Comparison of ENCODE assay signal across 1 cellular context in genomic region chr19:4638828-4639530, GRCh38.
A peak's percentile ranks its signal among the peaks of the same experiment; 100 is the strongest.
TF ChIP-seq lines count a peak whose summit lies in the region.

TNFAIP8L1 (plus strand) TSS chr19:4639516; CDS start chr19:4651870, 12,354 bp downstream.

TF ChIP-seq in GM12878, 131 proteins besides CTCF, POLR2A, EP300 and RAD21 (continued from another document):
- TF ChIP-seq SKIL (IDR thresholded peaks at IDR 0.05; ENCODE audit: low read depth, poor library complexity, severe bottlenecking) (peak; percentile 57), MAX (IDR thresholded peaks at IDR 0.05; ENCODE audit: low read depth, low read length) (peak; percentile 63; the same call in 1 of the 2 replicates), NKRF (conservative IDR thresholded peaks at IDR 0.05) (peak; percentile 76), ZNF274 (IDR thresholded peaks at IDR 0.05; ENCODE audit: insufficient read depth, insufficient read length) (no peak), IKZF1 (conservative IDR thresholded peaks at IDR 0.05) (peak; percentile 83), ATF7 (IDR thresholded peaks at IDR 0.05; ENCODE audit: low read depth) (peak; percentile 65), IKZF2 (IDR thresholded peaks at IDR 0.05) (peak; percentile 83 to 87), TCF12 (IDR thresholded peaks at IDR 0.05; ENCODE audit: low read depth, low read length) (0 out of 2 replicates have a peak, but pooled peaks have one; percentile 23), PKNOX1 (IDR thresholded peaks at IDR 0.05) (peak; percentile 6; the same call in 1 of the 2 replicates), MTA2 (IDR thresholded peaks at IDR 0.05; ENCODE audit: low read depth) (peak; percentile 70), MXI1 (IDR thresholded peaks at IDR 0.05; ENCODE audit: low read depth, low read length) (peak; percentile 46), NR2F1 (conservative IDR thresholded peaks at IDR 0.05) (no peak), HCFC1 (IDR thresholded peaks at IDR 0.05; ENCODE audit: low read length) (peak; percentile 45; the same call in 1 of the 2 replicates), PAX5 (IDR thresholded peaks at IDR 0.05; ENCODE audit: borderline replicate concordance, low read depth, low read length) (peak; percentile 35; the same call in 1 of the 2 replicates), POLR2AphosphoS2 (IDR thresholded peaks at IDR 0.05; ENCODE audit: low read depth, low read length) (no peak), FOXK2 (IDR thresholded peaks at IDR 0.05) (peak; percentile 27; the same call in 1 of the 2 replicates), SUZ12 (IDR thresholded peaks at IDR 0.05; ENCODE audit: unreplicated experiment) (no peak), CREM (IDR thresholded peaks at IDR 0.05; ENCODE audit: low read depth) (0 out of 2 replicates have a peak, but pooled peaks have one; percentile 36), REST (IDR thresholded peaks at IDR 0.05; ENCODE audit: low read depth, low read length) (0 out of 2 replicates have a peak, but pooled peaks have one; percentile 27), MEF2A (IDR thresholded peaks at IDR 0.05; ENCODE audit: insufficient read depth, low read depth, low read length) (no peak), JUND (IDR thresholded peaks at IDR 0.05; ENCODE audit: low read depth, low read length) (no peak), PRDM15 (CRISPR knock-in tag; IDR thresholded peaks at IDR 0.05) (no peak), SMAD1 (IDR thresholded peaks at IDR 0.05; ENCODE audit: low read depth, partially characterized antibody) (no peak), SP1 (IDR thresholded peaks at IDR 0.05; ENCODE audit: low read depth, low read length) (peak; percentile 94), ZNF687 (IDR thresholded peaks at IDR 0.05) (peak; percentile 37; the same call in 1 of the 2 replicates)
